1 cellular context compared by ENCODE assay signal in the genomic region with DNA sequence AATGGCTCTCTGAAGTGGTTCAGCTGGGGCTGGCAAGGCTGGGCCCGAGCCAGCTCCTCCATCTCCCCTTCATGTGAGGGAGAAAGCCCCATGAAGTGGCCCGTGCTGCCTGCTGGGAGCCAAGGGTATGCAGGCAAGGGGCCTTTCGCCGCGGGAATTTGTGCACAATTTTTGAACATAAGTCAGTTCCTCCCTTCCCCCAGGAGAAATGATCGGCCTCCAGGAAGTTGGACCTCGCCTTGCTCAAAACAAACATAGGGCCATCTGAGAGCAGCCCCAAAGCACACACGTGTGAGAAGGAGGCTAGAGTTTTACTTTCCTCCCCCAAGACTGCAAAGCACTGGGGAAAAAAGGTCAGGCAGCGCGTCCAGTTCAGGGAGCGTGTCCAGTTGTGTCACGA.
TF ChIP-seq lines count a peak whose summit lies in the region.

No MANE protein-coding gene starts in this region.

TF ChIP-seq in H1, 55 proteins besides CTCF, POLR2A, EP300 and RAD21:
- no peak for TF ChIP-seq CBX8 (IDR thresholded peaks at IDR 0.05; ENCODE audit: borderline replicate concordance, low read depth, low read length)
- no peak for TF ChIP-seq CHD2 (IDR thresholded peaks at IDR 0.05; ENCODE audit: low read length)
- TF ChIP-seq CBX5 (IDR thresholded peaks at IDR 0.05; ENCODE audit: low read depth, low read length), result no peak
- no peak for TF ChIP-seq ZNF274 (IDR thresholded peaks at IDR 0.05; ENCODE audit: borderline replicate concordance, extremely low read depth, low read length)
- no peak for TF ChIP-seq RNF2 (IDR thresholded peaks at IDR 0.05; ENCODE audit: borderline replicate concordance, low read depth, low read length, missing control alignments, poor library complexity, severe bottlenecking)
- no peak for TF ChIP-seq BACH1 (IDR thresholded peaks at IDR 0.05; ENCODE audit: low read length)
- no peak for TF ChIP-seq MAFK (IDR thresholded peaks at IDR 0.05; ENCODE audit: low read depth, low read length)
- TF ChIP-seq NANOG (IDR thresholded peaks at IDR 0.05; ENCODE audit: insufficient read depth, low read depth, low read length, poor library complexity, severe bottlenecking), result no peak
- TF ChIP-seq, protein P1, sequence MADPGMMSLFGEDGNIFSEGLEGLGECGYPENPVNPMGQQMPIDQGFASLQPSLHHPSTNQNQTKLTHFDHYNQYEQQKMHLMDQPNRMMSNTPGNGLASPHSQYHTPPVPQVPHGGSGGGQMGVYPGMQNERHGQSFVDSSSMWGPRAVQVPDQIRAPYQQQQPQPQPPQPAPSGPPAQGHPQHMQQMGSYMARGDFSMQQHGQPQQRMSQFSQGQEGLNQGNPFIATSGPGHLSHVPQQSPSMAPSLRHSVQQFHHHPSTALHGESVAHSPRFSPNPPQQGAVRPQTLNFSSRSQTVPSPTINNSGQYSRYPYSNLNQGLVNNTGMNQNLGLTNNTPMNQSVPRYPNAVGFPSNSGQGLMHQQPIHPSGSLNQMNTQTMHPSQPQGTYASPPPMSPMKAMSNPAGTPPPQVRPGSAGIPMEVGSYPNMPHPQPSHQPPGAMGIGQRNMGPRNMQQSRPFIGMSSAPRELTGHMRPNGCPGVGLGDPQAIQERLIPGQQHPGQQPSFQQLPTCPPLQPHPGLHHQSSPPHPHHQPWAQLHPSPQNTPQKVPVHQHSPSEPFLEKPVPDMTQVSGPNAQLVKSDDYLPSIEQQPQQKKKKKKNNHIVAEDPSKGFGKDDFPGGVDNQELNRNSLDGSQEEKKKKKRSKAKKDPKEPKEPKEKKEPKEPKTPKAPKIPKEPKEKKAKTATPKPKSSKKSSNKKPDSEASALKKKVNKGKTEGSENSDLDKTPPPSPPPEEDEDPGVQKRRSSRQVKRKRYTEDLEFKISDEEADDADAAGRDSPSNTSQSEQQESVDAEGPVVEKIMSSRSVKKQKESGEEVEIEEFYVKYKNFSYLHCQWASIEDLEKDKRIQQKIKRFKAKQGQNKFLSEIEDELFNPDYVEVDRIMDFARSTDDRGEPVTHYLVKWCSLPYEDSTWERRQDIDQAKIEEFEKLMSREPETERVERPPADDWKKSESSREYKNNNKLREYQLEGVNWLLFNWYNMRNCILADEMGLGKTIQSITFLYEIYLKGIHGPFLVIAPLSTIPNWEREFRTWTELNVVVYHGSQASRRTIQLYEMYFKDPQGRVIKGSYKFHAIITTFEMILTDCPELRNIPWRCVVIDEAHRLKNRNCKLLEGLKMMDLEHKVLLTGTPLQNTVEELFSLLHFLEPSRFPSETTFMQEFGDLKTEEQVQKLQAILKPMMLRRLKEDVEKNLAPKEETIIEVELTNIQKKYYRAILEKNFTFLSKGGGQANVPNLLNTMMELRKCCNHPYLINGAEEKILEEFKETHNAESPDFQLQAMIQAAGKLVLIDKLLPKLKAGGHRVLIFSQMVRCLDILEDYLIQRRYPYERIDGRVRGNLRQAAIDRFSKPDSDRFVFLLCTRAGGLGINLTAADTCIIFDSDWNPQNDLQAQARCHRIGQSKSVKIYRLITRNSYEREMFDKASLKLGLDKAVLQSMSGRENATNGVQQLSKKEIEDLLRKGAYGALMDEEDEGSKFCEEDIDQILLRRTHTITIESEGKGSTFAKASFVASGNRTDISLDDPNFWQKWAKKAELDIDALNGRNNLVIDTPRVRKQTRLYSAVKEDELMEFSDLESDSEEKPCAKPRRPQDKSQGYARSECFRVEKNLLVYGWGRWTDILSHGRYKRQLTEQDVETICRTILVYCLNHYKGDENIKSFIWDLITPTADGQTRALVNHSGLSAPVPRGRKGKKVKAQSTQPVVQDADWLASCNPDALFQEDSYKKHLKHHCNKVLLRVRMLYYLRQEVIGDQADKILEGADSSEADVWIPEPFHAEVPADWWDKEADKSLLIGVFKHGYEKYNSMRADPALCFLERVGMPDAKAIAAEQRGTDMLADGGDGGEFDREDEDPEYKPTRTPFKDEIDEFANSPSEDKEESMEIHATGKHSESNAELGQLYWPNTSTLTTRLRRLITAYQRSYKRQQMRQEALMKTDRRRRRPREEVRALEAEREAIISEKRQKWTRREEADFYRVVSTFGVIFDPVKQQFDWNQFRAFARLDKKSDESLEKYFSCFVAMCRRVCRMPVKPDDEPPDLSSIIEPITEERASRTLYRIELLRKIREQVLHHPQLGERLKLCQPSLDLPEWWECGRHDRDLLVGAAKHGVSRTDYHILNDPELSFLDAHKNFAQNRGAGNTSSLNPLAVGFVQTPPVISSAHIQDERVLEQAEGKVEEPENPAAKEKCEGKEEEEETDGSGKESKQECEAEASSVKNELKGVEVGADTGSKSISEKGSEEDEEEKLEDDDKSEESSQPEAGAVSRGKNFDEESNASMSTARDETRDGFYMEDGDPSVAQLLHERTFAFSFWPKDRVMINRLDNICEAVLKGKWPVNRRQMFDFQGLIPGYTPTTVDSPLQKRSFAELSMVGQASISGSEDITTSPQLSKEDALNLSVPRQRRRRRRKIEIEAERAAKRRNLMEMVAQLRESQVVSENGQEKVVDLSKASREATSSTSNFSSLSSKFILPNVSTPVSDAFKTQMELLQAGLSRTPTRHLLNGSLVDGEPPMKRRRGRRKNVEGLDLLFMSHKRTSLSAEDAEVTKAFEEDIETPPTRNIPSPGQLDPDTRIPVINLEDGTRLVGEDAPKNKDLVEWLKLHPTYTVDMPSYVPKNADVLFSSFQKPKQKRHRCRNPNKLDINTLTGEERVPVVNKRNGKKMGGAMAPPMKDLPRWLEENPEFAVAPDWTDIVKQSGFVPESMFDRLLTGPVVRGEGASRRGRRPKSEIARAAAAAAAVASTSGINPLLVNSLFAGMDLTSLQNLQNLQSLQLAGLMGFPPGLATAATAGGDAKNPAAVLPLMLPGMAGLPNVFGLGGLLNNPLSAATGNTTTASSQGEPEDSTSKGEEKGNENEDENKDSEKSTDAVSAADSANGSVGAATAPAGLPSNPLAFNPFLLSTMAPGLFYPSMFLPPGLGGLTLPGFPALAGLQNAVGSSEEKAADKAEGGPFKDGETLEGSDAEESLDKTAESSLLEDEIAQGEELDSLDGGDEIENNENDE (IDR thresholded peaks at IDR 0.05; ENCODE audit: insufficient replicate concordance, low read length), result no peak
- TF ChIP-seq ASH2L (IDR thresholded peaks at IDR 0.05; ENCODE audit: low read length), result no peak
TF ChIP-seq in H1: peak in this region for 0.
